15 cellular contexts compared by ENCODE assay signal in the genomic region with DNA sequence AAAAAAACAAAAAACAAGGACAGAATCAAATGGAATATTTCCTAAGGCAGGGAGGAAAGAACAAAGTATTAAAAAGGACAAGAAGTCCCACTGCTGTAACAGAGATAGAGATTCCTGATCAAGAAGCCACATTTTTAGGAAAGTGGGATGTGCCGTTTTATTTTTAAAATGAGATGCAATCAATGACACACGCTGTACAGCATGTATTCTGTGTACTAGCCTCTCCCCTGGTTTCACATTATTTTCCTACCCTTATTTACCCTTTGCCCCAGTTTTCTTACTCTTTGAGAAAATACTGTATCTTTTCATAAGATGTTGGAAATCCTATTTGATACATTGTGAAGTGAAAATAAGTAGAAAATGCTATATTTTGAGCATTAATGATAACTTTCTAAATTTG.
"Had no signal": no experiment of that assay in that cellular context is flagged by ENCODE, and none has a peak within 500 bp of the region (broad histone marks: within the 10 kb centered on the region; RNA-seq: fewer than 3 reads in every experiment).

No MANE protein-coding gene starts in this region.

- H3K36me3 ChIP-seq: colonic mucosa, neural progenitor cell, spleen had no signal

- H3K4me2 ChIP-seq: neural progenitor cell had no signal

- H3K27me3 Mint-ChIP-seq: activated naive CD8-positive, alpha-beta T cell treated with anti-CD3 and anti-CD28 coated beads, Interleukin-2, amount 50 U/mL, for 24 hours had no signal

- H3K27ac ChIP-seq: colonic mucosa, neural progenitor cell, parathyroid adenoma had no signal

- H3K4me1 ChIP-seq: colonic mucosa, neural progenitor cell, parathyroid adenoma had no signal

- H3K4me1 Mint-ChIP-seq: activated naive CD8-positive, alpha-beta T cell treated with anti-CD3 and anti-CD28 coated beads, Interleukin-2, amount 50 U/mL, for 24 hours; stimulated activated naive B cell treated with anti-CD40 and anti-IgM and Interleukin-4, amounts not matched to agents 10 μg/mL and 1 μg/mL and 100 μg/mL, for 72 hours had no signal

- H3K4me3 ChIP-seq: colonic mucosa, neural progenitor cell, spleen had no signal

- H3K27me3 ChIP-seq: colonic mucosa, neural progenitor cell, spleen had no signal

- H3K27ac Mint-ChIP-seq: activated naive CD8-positive, alpha-beta T cell treated with anti-CD3 and anti-CD28 coated beads, Interleukin-2, amount 50 U/mL, for 24 hours; neural progenitor cell; stimulated activated naive B cell treated with anti-CD40 and anti-IgM and Interleukin-4, amounts not matched to agents 10 μg/mL and 1 μg/mL and 100 μg/mL, for 72 hours had no signal

- H2AFZ ChIP-seq: neural progenitor cell, parathyroid adenoma had no signal

- H3K79me2 ChIP-seq: parathyroid adenoma had no signal

- H3K4me3 Mint-ChIP-seq: activated naive CD8-positive, alpha-beta T cell treated with anti-CD3 and anti-CD28 coated beads, Interleukin-2, amount 50 U/mL, for 24 hours; activated T-cell treated with anti-CD3 and anti-CD28 coated beads, Interleukin-2, amount 50 U/mL, for 4 hours; neural progenitor cell; stimulated activated naive B cell treated with anti-CD40 and anti-IgM and Interleukin-4, amounts not matched to agents 10 μg/mL and 1 μg/mL and 100 μg/mL, for 72 hours had no signal

- H3K9ac ChIP-seq: neural progenitor cell, parathyroid adenoma had no signal

- H3K9me3 Mint-ChIP-seq: activated naive CD8-positive, alpha-beta T cell treated with anti-CD3 and anti-CD28 coated beads, Interleukin-2, amount 50 U/mL, for 24 hours had no signal

- H3K9me3 ChIP-seq: colonic mucosa had no signal

- DNase-seq: activated CD4-positive, alpha-beta T cell treated with anti-CD3 and anti-CD28 coated beads for 1 hour; activated CD4-positive, alpha-beta T cell treated with anti-CD3 and anti-CD28 coated beads, Interleukin-2, amount 50 U/mL, for 48 hours; activated naive CD4-positive, alpha-beta T cell treated with Interleukin-2 at 50 U/mL for 16 hours; activated naive CD8-positive, alpha-beta T cell treated with anti-CD3 and anti-CD28 coated beads, Interleukin-2, amount 50 U/mL, for 24 hours; activated T-cell treated with anti-CD3 and anti-CD28 coated beads, Interleukin-2, amount 50 U/mL, for 4 hours; colonic mucosa; effector CD8-positive, alpha-beta T cell; islet precursor cell; retina; spleen; stimulated activated CD4-positive, alpha-beta T cell treated with anti-CD3 and anti-CD28 coated beads, Interleukin-2, amount 100 ng/mL, for 24 hours; stimulated activated naive B cell treated with anti-CD40 and anti-IgM and Interleukin-4, amounts not matched to agents 10 μg/mL and 1 μg/mL and 100 μg/mL, for 72 hours; T1000 had no signal

- ATAC-seq: activated naive CD8-positive, alpha-beta T cell treated with anti-CD3 and anti-CD28 coated beads, Interleukin-2, amount 50 U/mL, for 24 hours; activated T-cell treated with anti-CD3 and anti-CD28 coated beads, Interleukin-2, amount 50 U/mL, for 4 hours; stimulated activated naive B cell treated with anti-CD40 and anti-IgM and Interleukin-4, amounts not matched to agents 10 μg/mL and 1 μg/mL and 100 μg/mL, for 72 hours had no signal
